In the genomic region with DNA sequence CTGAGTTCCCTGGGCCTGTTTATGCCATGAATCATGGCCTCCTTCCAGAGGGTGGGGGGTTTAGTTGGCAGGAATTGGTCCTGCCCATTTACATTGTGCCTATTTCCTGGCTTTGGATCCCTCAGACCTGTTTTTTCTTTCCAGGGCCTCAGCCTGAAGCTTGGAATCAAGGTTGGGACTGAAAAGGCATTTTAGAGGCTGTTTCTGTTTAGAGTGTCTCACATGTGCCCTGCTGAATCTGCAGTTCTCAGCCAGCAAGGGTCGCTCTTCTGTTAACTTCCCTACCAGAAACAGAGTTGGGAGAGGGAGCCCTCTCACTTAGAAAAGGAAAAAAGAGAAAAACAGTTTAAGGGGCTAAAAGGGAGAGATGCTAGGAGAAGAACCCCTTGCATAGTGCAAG, we compare ENCODE assay signal across 12 cellular contexts.
DNase-seq lines count a peak whose midpoint lies in the region; ATAC-seq and TF ChIP-seq lines count a peak whose summit lies in the region.
"Had no signal": no experiment of that assay in that cellular context is flagged by ENCODE, and none has a peak within 500 bp of the region (broad histone marks: within the 10 kb centered on the region; RNA-seq: fewer than 3 reads in every experiment).

No MANE protein-coding gene starts in this region.

- no peak overlapping the region for H3K27ac ChIP-seq in A673 (ENCODE audit: low read depth, low read length, poor library complexity, severe bottlenecking)
- no peak overlapping the region for H3K27ac ChIP-seq in CD8-positive, alpha-beta memory T cell (ENCODE audit: low read depth, low read length)

- in situ Hi-C loops in GM13977 (cut with MboI; ENCODE audit: low pct_unique_long_range_greater_than_20kb, low sequenced_read_pairs, unreplicated experiment) = no loop called here

- H3K9me3 ChIP-seq in A673 (ENCODE audit: low read depth, low read length, poor library complexity, severe bottlenecking) = no peaks in the 10 kb centered on the region
- no peaks in the 10 kb centered on the region for H3K9me3 ChIP-seq in CD8-positive, alpha-beta memory T cell (ENCODE audit: low read length)

- peak; percentile 41 for TF ChIP-seq CTCF in A673 (conservative IDR thresholded peaks at IDR 0.05; ENCODE audit: low read depth, low read length)
- TF ChIP-seq CTCF in GM13977 (IDR thresholded peaks at IDR 0.05; ENCODE audit: extremely low read depth, insufficient read depth, missing control alignments) = peak; percentile 22
- no peak for TF ChIP-seq CTCF in mesothelial cell of epicardium (IDR thresholded peaks at IDR 0.05; ENCODE audit: unreplicated experiment)

- no peaks in the 10 kb centered on the region for H3K36me3 Mint-ChIP-seq in CD8-positive, alpha-beta memory T cell
- H3K36me3 Mint-ChIP-seq in mesothelial cell of epicardium = no peaks in the 10 kb centered on the region

- intact Hi-C loops in A673 (cut with micrococcal nuclease; ENCODE audit: unreplicated experiment) = no loop called here

- H3K9me3 Mint-ChIP-seq in CD8-positive, alpha-beta memory T cell = peaks cover 0 to 2% (median 0%) of the 10 kb centered on the region in 5 donors
- no peaks in the 10 kb centered on the region for H3K9me3 Mint-ChIP-seq in mesothelial cell of epicardium
- H3K9me3 Mint-ChIP-seq: activated T-helper 17 cell treated with anti-CD3 and anti-CD28 coated beads, Interleukin-2, amount 50 U/mL, for 72 hours; CD4-positive, alpha-beta T cell had no signal

- no peak overlapping the region for H3K27ac Mint-ChIP-seq in CD8-positive, alpha-beta memory T cell
- no peak overlapping the region for H3K27ac Mint-ChIP-seq in mesothelial cell of epicardium
- H3K27ac Mint-ChIP-seq: activated T-helper 17 cell treated with anti-CD3 and anti-CD28 coated beads, Interleukin-2, amount 50 U/mL, for 72 hours; CD4-positive, alpha-beta T cell had no signal

- BruUV-seq in A673 (replicated peaks; lab: Mats Ljungman, UMichigan) = no TSS peak

- DNase-seq in A673 (ENCODE audit: low spot score) (peak; percentile 36), GM13977 (ENCODE audit: low spot score) (no peak), amniotic epithelial cell (ENCODE audit: low read depth) (peak; percentile 40), glomerular endothelial cell (ENCODE audit: extremely low read depth, low read depth, low spot score) (peak; percentile 31), mesothelial cell of epicardium (ENCODE audit: low spot score in 2 of 2, unreplicated experiment in 2 of 2) (no peak)
- DNase-seq in CD8-positive, alpha-beta memory T cell = no peak
- DNase-seq in stimulated activated CD4-positive, alpha-beta T cell treated with anti-CD3 and anti-CD28 coated beads, Interleukin-15, amount 100 ng/mL, for 24 hours = no peak
- DNase-seq: CD4-positive, alpha-beta T cell; NCI-H1092 had no signal

- H3K36me3 ChIP-seq in A673 (ENCODE audit: insufficient read depth, low read length, poor library complexity, severe bottlenecking) = peaks cover 5% of the 10 kb centered on the region
- H3K36me3 ChIP-seq in CD8-positive, alpha-beta memory T cell (ENCODE audit: insufficient read depth, low read length) = no peaks in the 10 kb centered on the region

- H3K27me3 ChIP-seq in A673 (replicated peaks; ENCODE audit: insufficient read depth, low read depth, low read length, poor library complexity) = no peaks in the 10 kb centered on the region
- H3K27me3 ChIP-seq in CD8-positive, alpha-beta memory T cell (ENCODE audit: insufficient read depth, low read length, poor library complexity, severe bottlenecking) = no peaks in the 10 kb centered on the region

- no peak for ATAC-seq in GM21515 (IDR thresholded peaks at IDR 0.05; ENCODE audit: unreplicated experiment)
- ATAC-seq: activated T-helper 17 cell treated with anti-CD3 and anti-CD28 coated beads, Interleukin-2, amount 50 U/mL, for 72 hours had no signal

- H3K4me3 Mint-ChIP-seq in CD8-positive, alpha-beta memory T cell = no peak overlapping the region
- no peak overlapping the region for H3K4me3 Mint-ChIP-seq in mesothelial cell of epicardium
- H3K4me3 Mint-ChIP-seq: activated T-helper 17 cell treated with anti-CD3 and anti-CD28 coated beads, Interleukin-2, amount 50 U/mL, for 72 hours; CD4-positive, alpha-beta T cell had no signal

- no peaks in the 10 kb centered on the region for H3K4me1 ChIP-seq in A673 (ENCODE audit: insufficient read depth, low read length, poor library complexity, severe bottlenecking)
- no peaks in the 10 kb centered on the region for H3K4me1 ChIP-seq in CD8-positive, alpha-beta memory T cell (ENCODE audit: insufficient read depth, low read length)

- H3K27me3 Mint-ChIP-seq in CD8-positive, alpha-beta memory T cell = peaks cover 0 to 4% of the 10 kb centered on the region in 2 donors
- H3K27me3 Mint-ChIP-seq in mesothelial cell of epicardium (ENCODE audit: low read depth) = no peaks in the 10 kb centered on the region
- H3K27me3 Mint-ChIP-seq: activated T-helper 17 cell treated with anti-CD3 and anti-CD28 coated beads, Interleukin-2, amount 50 U/mL, for 72 hours; CD4-positive, alpha-beta T cell had no signal

- CTCF ChIA-PET in A673 (lab: Charles Lee) = no interaction called here
- CTCF ChIA-PET in CD8-positive, alpha-beta memory T cell (lab: Charles Lee) = no interaction called here

- no peak overlapping the region for H3K4me3 ChIP-seq in A673 (ENCODE audit: low read depth, low read length, poor library complexity, severe bottlenecking)
- no peak overlapping the region for H3K4me3 ChIP-seq in CD8-positive, alpha-beta memory T cell (ENCODE audit: low read length)
- H3K4me3 ChIP-seq: lung had no signal

- no peaks in the 10 kb centered on the region for H3K4me1 Mint-ChIP-seq in CD8-positive, alpha-beta memory T cell
- peaks cover 9% of the 10 kb centered on the region for H3K4me1 Mint-ChIP-seq in mesothelial cell of epicardium
- H3K4me1 Mint-ChIP-seq: activated T-helper 17 cell treated with anti-CD3 and anti-CD28 coated beads, Interleukin-2, amount 50 U/mL, for 72 hours had no signal

- POLR2A ChIA-PET in A673 (lab: Charles Lee; ENCODE audit: low non-redundant PET) = no interaction called here
- POLR2A ChIA-PET in CD8-positive, alpha-beta memory T cell (lab: Charles Lee) = no interaction called here

Comparison
In these comparisons a context has a peak if more than half of its experiments do, and no peak if none do; other contexts are left out.
1. DNase-seq: peak in A673 (single experiment), amniotic epithelial cell (single experiment) and glomerular endothelial cell (single experiment); none in GM13977 (single experiment), CD8-positive, alpha-beta memory T cell (0 of 5), mesothelial cell of epicardium (0 of 2) and stimulated activated CD4-positive, alpha-beta T cell treated with anti-CD3 and anti-CD28 coated beads, Interleukin-15, amount 100 ng/mL, for 24 hours (single experiment).